ENCODE assay signal across 8 cellular contexts in the genomic region with DNA sequence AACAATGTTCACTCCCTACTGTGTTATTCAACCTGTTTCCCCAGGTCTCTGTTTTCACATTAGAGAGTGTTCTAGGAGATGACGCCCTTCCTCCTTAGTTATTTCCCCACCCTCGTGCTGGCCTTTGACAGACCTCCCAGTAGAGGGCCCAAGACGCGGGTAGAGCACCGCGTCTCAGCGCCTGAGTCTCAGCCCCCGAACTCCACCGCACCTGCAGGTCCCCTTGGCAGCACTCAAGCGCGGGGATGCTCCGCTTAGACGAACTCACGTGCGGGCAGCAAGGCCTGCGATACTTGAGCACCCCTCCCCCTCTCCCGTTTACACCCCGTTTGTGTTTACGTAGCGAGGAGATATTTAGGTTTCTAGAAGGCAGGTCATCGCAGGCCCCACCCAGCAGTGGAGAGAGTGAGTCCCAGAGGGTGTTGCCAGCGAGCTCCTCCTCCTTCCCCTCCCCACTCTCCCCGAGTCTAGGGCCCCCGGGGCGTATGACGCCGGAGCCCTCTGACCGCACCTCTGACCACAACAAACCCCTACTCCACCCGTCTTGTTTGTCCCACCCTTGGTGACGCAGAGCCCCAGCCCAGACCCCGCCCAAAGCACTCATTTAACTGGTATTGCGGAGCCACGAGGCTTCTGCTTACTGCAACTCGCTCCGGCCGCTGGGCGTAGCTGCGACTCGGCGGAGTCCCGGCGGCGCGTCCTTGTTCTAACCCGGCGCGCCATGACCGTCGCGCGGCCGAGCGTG. TPM values are rescaled to one million over a fixed set of nuclear protein-coding genes. Genes with fewer than 3 reads are reported as not detected.
DNase-seq lines count a peak whose midpoint lies in the region; ATAC-seq and TF ChIP-seq lines count a peak whose summit lies in the region.

A gene with protein sequence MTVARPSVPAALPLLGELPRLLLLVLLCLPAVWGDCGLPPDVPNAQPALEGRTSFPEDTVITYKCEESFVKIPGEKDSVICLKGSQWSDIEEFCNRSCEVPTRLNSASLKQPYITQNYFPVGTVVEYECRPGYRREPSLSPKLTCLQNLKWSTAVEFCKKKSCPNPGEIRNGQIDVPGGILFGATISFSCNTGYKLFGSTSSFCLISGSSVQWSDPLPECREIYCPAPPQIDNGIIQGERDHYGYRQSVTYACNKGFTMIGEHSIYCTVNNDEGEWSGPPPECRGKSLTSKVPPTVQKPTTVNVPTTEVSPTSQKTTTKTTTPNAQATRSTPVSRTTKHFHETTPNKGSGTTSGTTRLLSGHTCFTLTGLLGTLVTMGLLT (plus strand): TSS at position 634 of the 745 bp plus-strand sequence. CDS start 88 bp downstream, at position 722.

- no peaks in the 10 kb centered on the region for H3K9me3 ChIP-seq in spleen

- peak within 1 kb of the TSS; percentile 90 to 99 (median 96) for H3K4me3 Mint-ChIP-seq in immature natural killer cell

- peaks cover 35 to 48% of the 10 kb centered on the region in 2 donors for H3K4me1 Mint-ChIP-seq in immature natural killer cell

- CTCF ChIA-PET in AG04449 (lab: Yijun Ruan, JAX) = interaction anchor here (1.0 to 2.9 kb wide), 5 partner anchors 9 to 714 kb away, joined by 3 to 11 read pairs (median 4); no protein-coding TSS in a partner anchor

- H3K27ac ChIP-seq in spleen = peak within 1 kb of the TSS; percentile 94 to 100 (median 99)

- peaks cover 0 to 31% (median 13%) of the 10 kb centered on the region in 6 donors for H3K36me3 ChIP-seq in spleen

- H3K4me3 ChIP-seq in AG04449 (ENCODE audit: low read depth, low read length) (peak within 1 kb of the TSS; percentile 69), spleen (peak within 1 kb of the TSS; percentile 60 to 83 (median 72))

- TF ChIP-seq POLR2A in spleen (IDR thresholded peaks at IDR 0.05) = peak; percentile 93 to 97 (median 95)

- peaks cover 21 to 82% (median 48%) of the 10 kb centered on the region in 6 donors for H3K4me1 ChIP-seq in spleen

- intact Hi-C loops in spleen (cut with DNase I; ENCODE audit: low total_unique reads) = loop anchor here (5.0 kb wide), 1 partner anchor 239 kb away; no protein-coding TSS in a partner anchor

- 0 to 1% (median 1%) methylated on average over 29 to 53 of the region's 53 CpGs for WGBS in spleen, 5 donors

- peak; percentile 27 for TF ChIP-seq CTCF in AG04449 (IDR thresholded peaks at IDR 0.05; ENCODE audit: insufficient read depth, low read length, missing control alignments)
- peak in 8 of 11 experiments; percentile 24 to 54 (median 46) for TF ChIP-seq CTCF in spleen (IDR thresholded peaks at IDR 0.05 in 8 of 11, conservative IDR thresholded peaks at IDR 0.05 in 3 of 11)

- peaks cover 12 to 14% (median 14%) of the 10 kb centered on the region in 3 donors for H3K36me3 Mint-ChIP-seq in immature natural killer cell

- peak within 1 kb of the TSS; percentile 96 to 100 (median 99) for H3K27ac Mint-ChIP-seq in immature natural killer cell

- no peaks in the 10 kb centered on the region for H3K27me3 ChIP-seq in spleen (replicated peaks in 1 of 7)

- POLR2A ChIA-PET in AG04449 (lab: Yijun Ruan, JAX) = interaction anchor here (0.6 to 1.2 kb wide), 5 partner anchors 9 to 80 kb away, joined by 3 to 5 read pairs (median 3); no protein-coding TSS in a partner anchor

- ATAC-seq in GM18867 (IDR thresholded peaks at IDR 0.05; ENCODE audit: unreplicated experiment) (peak; percentile 93), HG03103 (IDR thresholded peaks at IDR 0.05; ENCODE audit: low read depth, unreplicated experiment) (peak; percentile 88)

- peaks cover 11 to 18% (median 17%) of the 10 kb centered on the region in 3 donors for H3K27me3 Mint-ChIP-seq in immature natural killer cell (ENCODE audit: low read depth in 3 of 3)

- no peaks in the 10 kb centered on the region for H3K9me3 Mint-ChIP-seq in immature natural killer cell

- DNase-seq in AG04449 (ENCODE audit: low read depth, low spot score) (no peak), NCI-H2196 treated with DMSO at 0.1 percent for 48 hours (lab: John Stamatoyannopoulos, UW; ENCODE audit: unreplicated experiment) (peak; percentile 93), immature natural killer cell (peak; percentile 100), spleen (peak; percentile 99)
- DNase-seq in activated CD4-positive, CD25-positive, alpha-beta regulatory T cell (lab: John Stamatoyannopoulos, UW) = peak; percentile 87 to 94 (median 90)
- DNase-seq in central memory CD4-positive, alpha-beta T cell = peak; percentile 100

RNA-seq across cellular contexts. Expression of the gene that starts here (rescaled TPM):
- polyA plus RNA-seq in immature natural killer cell (100 to 1,000 TPM in 1 of 3 donors, 10 to 100 TPM in 2; 63.9 to 122 (median 84.6) TPM), spleen (10 to 100 TPM; 28.5 to 41.1 (median 28.5) TPM)
- total RNA-seq in spleen = 100 to 1,000 TPM in 5 of 7 donors, 10 to 100 TPM in 2; 97.0 to 229 (median 116) TPM
